ENCODE assay signal across 18 cellular contexts in genomic region chr9:2464624-2465023, GRCh38.
DNase-seq lines count a peak whose midpoint lies in the region; ATAC-seq, FAIRE-seq and TF ChIP-seq lines count a peak whose summit lies in the region.
"Had no signal": no experiment of that assay in that cellular context is flagged by ENCODE, and none has a peak within 500 bp of the region (broad histone marks: within the 10 kb centered on the region; RNA-seq: fewer than 3 reads in every experiment).

No MANE protein-coding gene starts in this region.

- H3F3A ChIP-seq in SK-N-SH (replicated peaks; ENCODE audit: insufficient read depth): no peaks in the 10 kb centered on the region

- 33% methylated on average over 2 of the region's 2 CpGs for WGBS in SK-N-SH (ENCODE audit: low lambda C conversion rate)
- WGBS in H1 (ENCODE audit: extremely low coverage in 1 of 2, insufficient coverage in 1 of 2, insufficient read length in 1 of 2, insufficient replicate concordance in 2 of 2, low coverage in 1 of 2, low lambda C conversion rate in 2 of 2, missing lambda C conversion rate in 1 of 2), 2 experiments: 94% methylated on average over 2 of the region's 2 CpGs; no CpG with 5 or more reads in 1 of the 2 experiments

- H2AK5ac ChIP-seq in H1 (ENCODE audit: low read depth, low read length): no peak overlapping the region

- H3K27me3 ChIP-seq in SK-N-SH (ENCODE audit: insufficient read depth) (no peaks in the 10 kb centered on the region), H1 (replicated peaks in 1 of 4; ENCODE audit: control insufficient read depth in 3 of 4, extremely low read depth in 1 of 4, insufficient read depth in 3 of 4, low read length in 3 of 4) (no peaks in the 10 kb centered on the region)
- H3K27me3 ChIP-seq: BLaER1 treated with 17β-estradiol and CSF1 and Interleukin-3, amounts not matched to agents 10 nM and 100 nM had no signal

- H4K91ac ChIP-seq in H1 (replicated peaks; ENCODE audit: insufficient read length, low read length): no peak overlapping the region

- POLR2A ChIA-PET in SK-N-SH (lab: Yijun Ruan, JAX): no interaction called here
- POLR2A ChIA-PET in H1 (lab: Charles Lee; ENCODE audit: partially characterized antibody): no interaction called here

- H3K4me3 ChIP-seq in SK-N-SH (ENCODE audit: low read depth in 2 of 2, low read length in 1 of 2) (no peak overlapping the region), H1 (ENCODE audit: extremely low read depth in 1 of 4, insufficient read depth in 2 of 4, low read depth in 3 of 4, low read length in 4 of 4) (no peak overlapping the region)
- H3K4me3 ChIP-seq: A549; BLaER1 treated with 17β-estradiol and CSF1 and Interleukin-3, amounts not matched to agents 10 nM and 100 nM had no signal

- no peak overlapping the region for H3K18ac ChIP-seq in H1 (ENCODE audit: extremely low read depth, low read length)

- H3K79me2 ChIP-seq in SK-N-SH (ENCODE audit: insufficient read depth) (no peaks in the 10 kb centered on the region), H1 (ENCODE audit: control insufficient read depth in 1 of 2, insufficient read depth in 2 of 2, low read length in 2 of 2) (no peaks in the 10 kb centered on the region)

- H3K9ac ChIP-seq in SK-N-SH (no peak overlapping the region), H1 (replicated peaks in 1 of 4; ENCODE audit: extremely low read depth in 1 of 4, low read depth in 3 of 4, low read length in 3 of 4) (no peak overlapping the region)
- H3K9ac ChIP-seq: BLaER1 treated with 17β-estradiol and CSF1 and Interleukin-3, amounts not matched to agents 10 nM and 100 nM had no signal

- H3K14ac ChIP-seq in H1 (ENCODE audit: insufficient read length): no peak overlapping the region

- no peak overlapping the region for H2BK20ac ChIP-seq in H1 (ENCODE audit: low read length)

- no peak overlapping the region for H2BK15ac ChIP-seq in H1 (ENCODE audit: low read length)

- no peaks in the 10 kb centered on the region for H3K79me1 ChIP-seq in H1 (ENCODE audit: low read depth, low read length)

- H2AFZ ChIP-seq in SK-N-SH (ENCODE audit: low read depth) (no peak overlapping the region), H1 (ENCODE audit: low read length) (no peak overlapping the region)

- no peak overlapping the region for H2BK120ac ChIP-seq in H1 (replicated peaks; ENCODE audit: low read depth, low read length)

- no peak overlapping the region for H3K27ac ChIP-seq in SK-N-SH (ENCODE audit: low read depth in 2 of 2, low read length in 1 of 2)
- H3K27ac ChIP-seq in VCaP: peak overlapping the region; percentile 32
- H3K27ac ChIP-seq in H1 (ENCODE audit: low read depth, low read length): no peak overlapping the region
- H3K27ac ChIP-seq: BLaER1 treated with 17β-estradiol and CSF1 and Interleukin-3, amounts not matched to agents 10 nM and 100 nM had no signal

- no peak overlapping the region for H2BK12ac ChIP-seq in H1 (ENCODE audit: low read depth, low read length)

- H3K4me2 ChIP-seq in SK-N-SH (no peak overlapping the region), H1 (ENCODE audit: insufficient read depth in 1 of 2, low read depth in 2 of 2, low read length in 2 of 2) (no peak overlapping the region)
- H3K4me2 ChIP-seq: A549; BLaER1 treated with 17β-estradiol and CSF1 and Interleukin-3, amounts not matched to agents 10 nM and 100 nM had no signal

- no peak for ATAC-seq in SK-N-SH treated with all-trans-retinoic acid at 6 μM for 48 hours
- no peak for ATAC-seq in GM18870 (IDR thresholded peaks at IDR 0.05; ENCODE audit: unreplicated experiment)
- no peak for ATAC-seq in HG03469 (IDR thresholded peaks at IDR 0.05; ENCODE audit: unreplicated experiment)
- ATAC-seq: A549; CD8-positive, alpha-beta T cell had no signal

- no peaks in the 10 kb centered on the region for H3K9me2 ChIP-seq in SK-N-SH

- H4K5ac ChIP-seq in H1 (ENCODE audit: insufficient read length, low read depth, low read length): no peak overlapping the region

- FAIRE-seq in H1 (lab: Jason Lieb, UNC): no peak
- FAIRE-seq: A549, D721Med, G401.6, GM12891 had no signal

- peaks cover 0 to 5% of the 10 kb centered on the region in 2 experiments; a peak in 1 of 4 replicates for H3K4me1 ChIP-seq in SK-N-SH (ENCODE audit: control insufficient read depth in 1 of 2, insufficient read depth in 2 of 2, low read depth in 1 of 2, low read length in 1 of 2)
- H3K4me1 ChIP-seq in H1 (replicated peaks in 1 of 4; ENCODE audit: control insufficient read depth in 3 of 4, insufficient read depth in 4 of 4, low read length in 3 of 4): no peaks in the 10 kb centered on the region

- CTCF ChIA-PET in SK-N-SH (lab: Yijun Ruan, JAX) (no interaction called here), H1 (lab: Charles Lee; ENCODE audit: partially characterized antibody) (no interaction called here)

- H2BK5ac ChIP-seq in H1 (ENCODE audit: low read depth, low read length): no peak overlapping the region

- H3K23ac ChIP-seq in H1 (ENCODE audit: insufficient read length): no peak overlapping the region

- no peaks in the 10 kb centered on the region for H3K36me3 ChIP-seq in SK-N-SH (replicated peaks in 1 of 2; ENCODE audit: control insufficient read depth in 1 of 2, insufficient read depth in 2 of 2, low read length in 1 of 2)
- no peaks in the 10 kb centered on the region; a peak in 1 of 8 replicates for H3K36me3 ChIP-seq in H1 (ENCODE audit: control insufficient read depth in 2 of 4, insufficient read depth in 4 of 4, low read length in 3 of 4)

- H3K4ac ChIP-seq in H1 (replicated peaks; ENCODE audit: insufficient read length, low read depth, low read length): no peak overlapping the region

- no peak for TF ChIP-seq EP300 in SK-N-SH (IDR thresholded peaks at IDR 0.05; ENCODE audit: borderline replicate concordance in 1 of 2, low read depth in 1 of 2, low read length in 1 of 2)
- no peak for TF ChIP-seq EP300 in H1 (IDR thresholded peaks at IDR 0.05; ENCODE audit: borderline replicate concordance in 1 of 2, low read depth in 2 of 2, low read length in 2 of 2)

- TF ChIP-seq POLR2A in H1 (IDR thresholded peaks at IDR 0.05; ENCODE audit: control extremely low read depth in 1 of 2, low read depth in 2 of 2, low read length in 2 of 2): no peak

- H3K9me3 ChIP-seq in SK-N-SH: 0 out of 2 replicates have a peak, but pooled peaks cover 4% of the 10 kb centered on the region
- peaks cover 5 to 6% of the 10 kb centered on the region in 2 experiments; a peak in 3 of 4 replicates for H3K9me3 ChIP-seq in H1 (ENCODE audit: insufficient read depth in 2 of 2, low read depth in 1 of 2, low read length in 1 of 2)
- H3K9me3 ChIP-seq: Caco-2 had no signal

- TF ChIP-seq CTCF in SK-N-SH (IDR thresholded peaks at IDR 0.05): no peak
- TF ChIP-seq CTCF in VCaP (conservative IDR thresholded peaks at IDR 0.05): no peak
- TF ChIP-seq CTCF in H1 (IDR thresholded peaks at IDR 0.05; ENCODE audit: control extremely low read depth in 1 of 3, insufficient read depth in 1 of 3, low read depth in 1 of 3, low read length in 3 of 3): no peak

- H3K56ac ChIP-seq in H1 (replicated peaks; ENCODE audit: insufficient read length, low read depth, low read length): no peak overlapping the region

- TF ChIP-seq RAD21 in SK-N-SH (IDR thresholded peaks at IDR 0.05; ENCODE audit: low read length): no peak
- no peak for TF ChIP-seq RAD21 in H1 (IDR thresholded peaks at IDR 0.05 in 1 of 2, conservative IDR thresholded peaks at IDR 0.05 in 1 of 2; ENCODE audit: low read depth in 2 of 2, low read length in 2 of 2)

- H4K20me1 ChIP-seq in SK-N-SH (ENCODE audit: insufficient read depth): no peaks in the 10 kb centered on the region
- no peaks in the 10 kb centered on the region for H4K20me1 ChIP-seq in H1 (replicated peaks in 1 of 2; ENCODE audit: control insufficient read depth in 1 of 2, insufficient read depth in 2 of 2, low read length in 2 of 2)
- H4K20me1 ChIP-seq: BLaER1 treated with 17β-estradiol and CSF1 and Interleukin-3, amounts not matched to agents 10 nM and 100 nM had no signal

- no peak overlapping the region for H4K8ac ChIP-seq in H1 (ENCODE audit: extremely low read depth, insufficient read depth, low read length)

- H3K23me2 ChIP-seq in H1 (ENCODE audit: low read depth, low read length): no peaks in the 10 kb centered on the region

- DNase-seq in SK-N-SH (no peak), H1 (ENCODE audit: low read depth in 1 of 2, low spot score in 2 of 2) (no peak)
- DNase-seq: AML-193; Caco-2; Calu3; CD4-positive, alpha-beta T cell; CD8-positive, alpha-beta T cell; DMS79 treated with DMSO at 0.1 percent for 48 hours; GF-D8 had no signal

TF ChIP-seq in SK-N-SH treated with all-trans-retinoic acid at 6 μM for 48 hours, 23 proteins besides CTCF, POLR2A, EP300 and RAD21:
- TF ChIP-seq ZFP30 (CRISPR knock-in tag; IDR thresholded peaks at IDR 0.05) (peak; percentile 69), SNAI2 (CRISPR knock-in tag; IDR thresholded peaks at IDR 0.05) (no peak), ISL1 (CRISPR knock-in tag; IDR thresholded peaks at IDR 0.05) (no peak)

TF ChIP-seq in SK-N-SH, 30 proteins besides CTCF, POLR2A, EP300 and RAD21:
- TF ChIP-seq TEAD4 (IDR thresholded peaks at IDR 0.05; ENCODE audit: borderline replicate concordance, insufficient read depth) (no peak), MXI1 (IDR thresholded peaks at IDR 0.05; ENCODE audit: low read depth, low read length) (no peak), SMC3 (IDR thresholded peaks at IDR 0.05; ENCODE audit: low read depth, low read length) (no peak), POLR2AphosphoS5 (IDR thresholded peaks at IDR 0.05; ENCODE audit: low read depth, low read length) (no peak), RXRA (IDR thresholded peaks at IDR 0.05; ENCODE audit: borderline replicate concordance, low read depth) (no peak), FOXM1 (IDR thresholded peaks at IDR 0.05; ENCODE audit: low read depth) (no peak), NRF1 (IDR thresholded peaks at IDR 0.05; ENCODE audit: low read depth, low read length) (no peak)

TF ChIP-seq in H1, 55 proteins besides CTCF, POLR2A, EP300 and RAD21:
- no peak for TF ChIP-seq MAFK (IDR thresholded peaks at IDR 0.05; ENCODE audit: low read depth, low read length)
- TF ChIP-seq KDM1A (IDR thresholded peaks at IDR 0.05; ENCODE audit: borderline replicate concordance, low read length): peak; percentile 45; the same call in 1 of the 2 replicates
- TF ChIP-seq JUN (IDR thresholded peaks at IDR 0.05; ENCODE audit: low read depth, low read length): no peak
